8 cellular contexts compared by ENCODE assay signal in genomic region chr2:206162391-206162790, GRCh38. TPM values are rescaled to one million over a fixed set of nuclear protein-coding genes. Genes with fewer than 3 reads are reported as not detected.
DNase-seq lines count a peak whose midpoint lies in the region; ATAC-seq, FAIRE-seq and TF ChIP-seq lines count a peak whose summit lies in the region.
"Not testable (repeated sequence)": the region's sequence is repeated elsewhere in the genome, so short reads cannot be mapped to it uniquely, and the experiment has no call there.

No MANE protein-coding gene starts in this region.

- peaks cover 23% of the 10 kb centered on the region for H3K4me1 ChIP-seq in PC-3 (ENCODE audit: insufficient read depth, low read length)
- H3K4me1 ChIP-seq in GM12878 (ENCODE audit: control insufficient read depth, insufficient read depth, low read length), result not testable (repeated sequence)

- H3K9me3 ChIP-seq in PC-3 (ENCODE audit: low read length); GM12878 (replicated peaks; ENCODE audit: control insufficient read depth, insufficient read depth, low read length): not testable (repeated sequence)

- CTCF ChIA-PET in PC-3 (lab: Charles Lee), result not testable (repeated sequence)
- CTCF ChIA-PET in WTC11 (lab: Charles Lee), result interaction anchor here (0.9 kb wide), 1 partner anchor 68 kb away, joined by 3 read pairs; no protein-coding TSS in a partner anchor
- CTCF ChIA-PET in GM12878 (lab: Yijun Ruan, JAX), result interaction anchor here (0.6 to 1.7 kb wide), 7 partner anchors 12 to 1645 kb away, joined by 3 to 7 read pairs (median 3); no protein-coding TSS in a partner anchor

- peaks cover 30% of the 10 kb centered on the region for H4K20me1 ChIP-seq in PC-3 (ENCODE audit: low read length)
- H4K20me1 ChIP-seq in GM12878 (ENCODE audit: control insufficient read depth, insufficient read depth), result not testable (repeated sequence)

- SMC1A ChIA-PET in GM12878 (lab: Charles Lee; ENCODE audit: uncharacterized antibody, unreplicated experiment), result interaction anchor here (0.8 to 1.0 kb wide), 2 partner anchors 82 to 114 kb away, joined by 3 read pairs; no protein-coding TSS in a partner anchor

- H2AFZ ChIP-seq in PC-3 (ENCODE audit: low read length); GM12878 (ENCODE audit: control insufficient read depth, low read depth, low read length): not testable (repeated sequence)

- not testable (repeated sequence) for BruUV-seq in PC-3 (replicated peaks; lab: Mats Ljungman, UMichigan); GM12878 (replicated peaks; lab: Mats Ljungman, UMichigan)

- peaks cover 50% of the 10 kb centered on the region for H3K79me2 ChIP-seq in PC-3 (ENCODE audit: low read length)
- peaks cover 59% of the 10 kb centered on the region for H3K79me2 ChIP-seq in GM12878 (ENCODE audit: control insufficient read depth, insufficient read depth, low read length)

- H3K4me3 Mint-ChIP-seq in WTC11, result not testable (repeated sequence)
- H3K4me3 Mint-ChIP-seq in activated T-helper 2 cell treated with anti-CD3 and anti-CD28 coated beads, Interferon-gamma antibody, Interleukin-2, Interleukin-4, amounts not matched to agents 10 μg/mL and 5 μg/mL and 100 μg/mL, durations not matched to agents 14 hours and 24 hours and 36 hours (ENCODE audit: low read depth), result peak overlapping the region; percentile 98
- H3K4me3 Mint-ChIP-seq in nephron progenitor cell, result peak overlapping the region; percentile 32

- not testable (repeated sequence) for H3K27ac ChIP-seq in PC-3 (ENCODE audit: low read length); GM12878 (ENCODE audit: control insufficient read depth, insufficient read depth)

- H3K27me3 ChIP-seq in PC-3 (ENCODE audit: low read length); GM12878 (replicated peaks in 1 of 2; ENCODE audit: control insufficient read depth in 2 of 2, insufficient read depth in 2 of 2, low read length in 1 of 2): not testable (repeated sequence)

- not testable (repeated sequence) for H3K4me3 ChIP-seq in AG10803 (ENCODE audit: low read length); fibroblast of mammary gland (ENCODE audit: control insufficient read depth, low read depth, low read length)
- peak overlapping the region; percentile 95 for H3K4me3 ChIP-seq in HFF-Myc (replicated peaks; ENCODE audit: low read depth, low read length)
- H3K4me3 ChIP-seq in PC-3 (ENCODE audit: low read length), result peak overlapping the region; percentile 87; the same call in 1 of the 2 replicates
- peak overlapping the region; percentile 93 for H3K4me3 ChIP-seq in GM12878

- H3K36me3 ChIP-seq in PC-3 (ENCODE audit: low read depth, low read length) (peaks cover 42% of the 10 kb centered on the region), GM12878 (ENCODE audit: control insufficient read depth in 2 of 2, insufficient read depth in 2 of 2, low read length in 1 of 2) (peaks cover 2 to 19% of the 10 kb centered on the region in 2 experiments; a peak in 3 of 4 replicates)

- intact Hi-C loops in PC-3 (cut with micrococcal nuclease), result loop anchor here (5.0 kb wide), 2 partner anchors 115 to 280 kb away; partner anchors contain the start of gene ADAM23
- intact Hi-C loops in activated T-helper 2 cell treated with anti-CD3 and anti-CD28 coated beads, Interferon-gamma antibody, Interleukin-2, Interleukin-4, amounts not matched to agents 10 μg/mL and 5 μg/mL and 100 μg/mL, durations not matched to agents 14 hours and 24 hours and 36 hours (cut with micrococcal nuclease), result loop anchor here (10.0 kb wide), 1 partner anchor 282 kb away; the partner anchor contains the start of gene ADAM23
- intact Hi-C loops in GM12878 (cut with micrococcal nuclease; ENCODE audit: unreplicated experiment), result loop anchor here (10.0 kb wide), 1 partner anchor 292 kb away; no protein-coding TSS in a partner anchor

- in situ Hi-C loops in GM12878 (cut with MboI), result not testable (repeated sequence)

- H3F3A ChIP-seq in PC-3 (ENCODE audit: low read length, unreplicated experiment), result not testable (repeated sequence)

- POLR2A ChIA-PET in PC-3 (lab: Charles Lee; ENCODE audit: unreplicated experiment), result not testable (repeated sequence)
- POLR2A ChIA-PET in WTC11 (lab: Charles Lee) (interaction anchor here (0.7 kb wide), 1 partner anchor 157 kb away, joined by 3 read pairs; no protein-coding TSS in a partner anchor), GM12878 (lab: Charles Lee) (interaction anchor here (0.5 kb wide), 2 partner anchors 71 to 484 kb away, joined by 3 read pairs; no protein-coding TSS in a partner anchor)

- H3K27ac Mint-ChIP-seq in WTC11 (peak overlapping the region; percentile 78), nephron progenitor cell (peak overlapping the region; percentile 85)
- not testable (repeated sequence) for H3K27ac Mint-ChIP-seq in activated T-helper 2 cell treated with anti-CD3 and anti-CD28 coated beads, Interferon-gamma antibody, Interleukin-2, Interleukin-4, amounts not matched to agents 10 μg/mL and 5 μg/mL and 100 μg/mL, durations not matched to agents 14 hours and 24 hours and 36 hours

- not testable (repeated sequence) for FAIRE-seq in GM12878 (lab: Jason Lieb, UNC)

- H3K4me1 Mint-ChIP-seq in WTC11, result peaks cover 33% of the 10 kb centered on the region
- H3K4me1 Mint-ChIP-seq in activated T-helper 2 cell treated with anti-CD3 and anti-CD28 coated beads, Interferon-gamma antibody, Interleukin-2, Interleukin-4, amounts not matched to agents 10 μg/mL and 5 μg/mL and 100 μg/mL, durations not matched to agents 14 hours and 24 hours and 36 hours (ENCODE audit: low read depth), result peaks cover 33% of the 10 kb centered on the region
- H3K4me1 Mint-ChIP-seq in nephron progenitor cell, result peaks cover 50% of the 10 kb centered on the region

- RAD21 ChIA-PET in GM12878 (lab: Charles Lee; ENCODE audit: unreplicated experiment), result interaction anchor here (0.6 kb wide), 1 partner anchor 21 kb away, joined by 3 read pairs; no protein-coding TSS in a partner anchor

- H3K4me2 ChIP-seq in PC-3 (ENCODE audit: low read length) (peak overlapping the region; percentile 89), GM12878 (ENCODE audit: control insufficient read depth, insufficient read depth) (peak overlapping the region; percentile 48)

- 88% methylated on average over 4 of the region's 4 CpGs for WGBS in GM12878 (ENCODE audit: insufficient coverage, insufficient replicate concordance, low lambda C conversion rate, missing lambda C conversion rate)

- not testable (repeated sequence) for H3K9ac ChIP-seq in PC-3 (ENCODE audit: low read length); GM12878 (ENCODE audit: control insufficient read depth, insufficient read depth, low read length)

- H3K36me3 Mint-ChIP-seq in WTC11, result peaks cover 47% of the 10 kb centered on the region
- peaks cover 64% of the 10 kb centered on the region for H3K36me3 Mint-ChIP-seq in activated T-helper 2 cell treated with anti-CD3 and anti-CD28 coated beads, Interferon-gamma antibody, Interleukin-2, Interleukin-4, amounts not matched to agents 10 μg/mL and 5 μg/mL and 100 μg/mL, durations not matched to agents 14 hours and 24 hours and 36 hours (ENCODE audit: low read depth)
- peaks cover 49% of the 10 kb centered on the region for H3K36me3 Mint-ChIP-seq in nephron progenitor cell (ENCODE audit: low read depth)

- not testable (repeated sequence) for TF ChIP-seq POLR2A in GM12878 (IDR thresholded peaks at IDR 0.05; ENCODE audit: low read depth, low read length)

- H3K9me2 ChIP-seq in PC-3 (replicated peaks; ENCODE audit: low read length), result not testable (repeated sequence)

- TF ChIP-seq EP300 in GM12878 (IDR thresholded peaks at IDR 0.05; ENCODE audit: borderline replicate concordance in 1 of 2, control insufficient read depth in 1 of 2, low read depth in 2 of 2, low read length in 2 of 2), result not testable (repeated sequence)

- H3K9me3 Mint-ChIP-seq in WTC11; activated T-helper 2 cell treated with anti-CD3 and anti-CD28 coated beads, Interferon-gamma antibody, Interleukin-2, Interleukin-4, amounts not matched to agents 10 μg/mL and 5 μg/mL and 100 μg/mL, durations not matched to agents 14 hours and 24 hours and 36 hours; nephron progenitor cell: not testable (repeated sequence)

- not testable (repeated sequence) for H3K27me3 Mint-ChIP-seq in WTC11 (ENCODE audit: low read depth); activated T-helper 2 cell treated with anti-CD3 and anti-CD28 coated beads, Interferon-gamma antibody, Interleukin-2, Interleukin-4, amounts not matched to agents 10 μg/mL and 5 μg/mL and 100 μg/mL, durations not matched to agents 14 hours and 24 hours and 36 hours (ENCODE audit: low read depth); nephron progenitor cell (ENCODE audit: low read depth, poor library complexity)

- not testable (repeated sequence) for ATAC-seq in PC-3, WTC11, GM12878

- TF ChIP-seq RAD21 in GM12878 (IDR thresholded peaks at IDR 0.05; ENCODE audit: insufficient read depth, low read depth, low read length), result not testable (repeated sequence)

- TF ChIP-seq CTCF in AG10803 (conservative IDR thresholded peaks at IDR 0.05; ENCODE audit: low read length); HFF-Myc (IDR thresholded peaks at IDR 0.05; ENCODE audit: low read depth, low read length, missing control alignments); PC-3 (conservative IDR thresholded peaks at IDR 0.05; ENCODE audit: low read depth, low read length); WTC11 (IDR thresholded peaks at IDR 0.05); GM12878 (IDR thresholded peaks at IDR 0.05 in 2 of 3, conservative IDR thresholded peaks at IDR 0.05 in 1 of 3; ENCODE audit: control insufficient read depth in 2 of 3, extremely low read depth in 1 of 3, insufficient read depth in 1 of 3, low read depth in 3 of 3, low read length in 3 of 3); fibroblast of mammary gland (conservative IDR thresholded peaks at IDR 0.05; ENCODE audit: control insufficient read depth, insufficient read depth, low read depth, low read length); nephron progenitor cell (IDR thresholded peaks at IDR 0.05): not testable (repeated sequence)

- peak; percentile 4 for DNase-seq in AG10803 (ENCODE audit: low read depth)
- DNase-seq in HFF-Myc (ENCODE audit: extremely low read depth, low read depth); PC-3; WTC11 (ENCODE audit: low spot score); activated T-helper 2 cell treated with anti-CD3 and anti-CD28 coated beads, Interferon-gamma antibody, Interleukin-2, Interleukin-4, amounts not matched to agents 10 μg/mL and 5 μg/mL and 100 μg/mL, durations not matched to agents 14 hours and 24 hours and 36 hours (ENCODE audit: low spot score); GM12878 (ENCODE audit: low read depth, low spot score); nephron progenitor cell: not testable (repeated sequence)
- peak; percentile 56 for DNase-seq in fibroblast of mammary gland (ENCODE audit: low read depth)

RNA-seq across cellular contexts. Expression of gene EEF1B2, which starts 2.7 kb away (rescaled TPM):
- total RNA-seq in PC-3 (2014; rRNA removed) (596 and 616 TPM in 2 replicates), WTC11 (2021) (596 to 611 TPM (median 603 TPM) in 3 replicates), GM12878 (2014; rRNA removed) (992 and 1,044 TPM in 2 replicates), GM12878 (2014; rRNA removed; fragmentation: Illumina TruSeq; extraction: Trizol) (1,687 and 1,688 TPM in 2 replicates), GM12878 (2021) (1,132 and 1,160 TPM in 2 replicates)
- 719 and 724 TPM in 2 replicates for total RNA-seq in activated T-helper 2 cell treated with anti-CD3 and anti-CD28 coated beads, Interferon-gamma antibody, Interleukin-2, Interleukin-4, amounts not matched to agents 10 μg/mL and 5 μg/mL and 100 μg/mL, durations not matched to agents 14 hours and 24 hours and 36 hours
- total RNA-seq in GM12878 (2013; cell fraction: nucleolus; rRNA removed), result 101 and 108 TPM in 2 replicates
- polyA plus RNA-seq in GM12878 (2011; ENCODE audit: low read depth), result 1,884 TPM
- polyA plus RNA-seq in GM12878 (2011; rRNA removed) (1,332 and 1,837 TPM in 2 replicates), GM12878 (2014; fragmentation: Illumina TruSeq; extraction: Trizol) (1,464 and 1,657 TPM in 2 replicates), GM12878 (2014; fragmentation: Nextera tagmentation; extraction: Ambion mirVana) (1,000 to 10,000 TPM; 1,407 to 2,110 TPM), GM12878 (2014; rRNA removed) (1,093 and 1,195 TPM in 2 replicates), GM12878 (2016; fragmentation: Nextera tagmentation; extraction: Ambion mirVana) (100 to 1,000 TPM; 719 to 722 TPM)
- 630 and 1,024 TPM in 2 replicates for polyA plus RNA-seq in GM12878 (2011; cell fraction: cytosol; rRNA removed)
- polyA plus RNA-seq in GM12878 (2011; cell fraction: nucleus; rRNA removed), result 345 and 350 TPM in 2 replicates
- 1,330 and 1,565 TPM in 2 replicates for polyA plus RNA-seq in GM12878 (2012)
- polyA minus RNA-seq in GM12878 (2011; rRNA and poly(A)+ RNA removed), result 586 and 661 TPM in 2 replicates
- polyA minus RNA-seq in GM12878 (2011; cell fraction: cytosol; rRNA and poly(A)+ RNA removed), result 227 and 245 TPM in 2 replicates
- 139 and 158 TPM in 2 replicates for polyA minus RNA-seq in GM12878 (2011; cell fraction: nucleus; rRNA and poly(A)+ RNA removed)

RNA-seq across cellular contexts. Expression of gene NDUFS1, which starts 3.1 kb away (rescaled TPM):
- total RNA-seq in PC-3 (2014; rRNA removed) (80.7 and 110 TPM in 2 replicates), WTC11 (2021) (95.6 to 106 TPM (median 98.9 TPM) in 3 replicates), GM12878 (2014; rRNA removed) (86.4 and 102 TPM in 2 replicates), GM12878 (2014; rRNA removed; fragmentation: Illumina TruSeq; extraction: Trizol) (97.9 and 98.9 TPM in 2 replicates), GM12878 (2021) (89.0 and 90.6 TPM in 2 replicates)
- 80.7 and 84.3 TPM in 2 replicates for total RNA-seq in activated T-helper 2 cell treated with anti-CD3 and anti-CD28 coated beads, Interferon-gamma antibody, Interleukin-2, Interleukin-4, amounts not matched to agents 10 μg/mL and 5 μg/mL and 100 μg/mL, durations not matched to agents 14 hours and 24 hours and 36 hours
- 43.9 and 48.6 TPM in 2 replicates for total RNA-seq in GM12878 (2013; cell fraction: nucleolus; rRNA removed)
- polyA plus RNA-seq in GM12878 (2011; ENCODE audit: low read depth), result 36.5 TPM
- polyA plus RNA-seq in GM12878 (2011; rRNA removed) (106 and 127 TPM in 2 replicates), GM12878 (2014; fragmentation: Illumina TruSeq; extraction: Trizol) (106 and 108 TPM in 2 replicates), GM12878 (2014; fragmentation: Nextera tagmentation; extraction: Ambion mirVana) (10 to 100 TPM; 62.6 to 69.3 TPM), GM12878 (2014; rRNA removed) (71.7 and 78.9 TPM in 2 replicates), GM12878 (2016; fragmentation: Nextera tagmentation; extraction: Ambion mirVana) (10 to 100 TPM; 91.7 to 92.9 TPM)
- polyA plus RNA-seq in GM12878 (2011; cell fraction: cytosol; rRNA removed), result 64.8 and 75.6 TPM in 2 replicates
- polyA plus RNA-seq in GM12878 (2011; cell fraction: nucleus; rRNA removed), result 42.6 and 57.2 TPM in 2 replicates
- 37.4 and 44.3 TPM in 2 replicates for polyA plus RNA-seq in GM12878 (2012)
- 108 and 136 TPM in 2 replicates for polyA minus RNA-seq in GM12878 (2011; rRNA and poly(A)+ RNA removed)
- 27.4 and 33.0 TPM in 2 replicates for polyA minus RNA-seq in GM12878 (2011; cell fraction: cytosol; rRNA and poly(A)+ RNA removed)
- polyA minus RNA-seq in GM12878 (2011; cell fraction: nucleus; rRNA and poly(A)+ RNA removed), result 13.4 and 15.6 TPM in 2 replicates
